ENCODE assay signal across 37 cellular contexts in genomic region chr13:43653980-43654379, GRCh38.
DNase-seq lines count a peak whose midpoint lies in the region; ATAC-seq, FAIRE-seq and TF ChIP-seq lines count a peak whose summit lies in the region.
"Had no signal": no experiment of that assay in that cellular context is flagged by ENCODE, and none has a peak within 500 bp of the region (broad histone marks: within the 10 kb centered on the region; RNA-seq: fewer than 3 reads in every experiment).

No MANE protein-coding gene starts in this region.

- intact Hi-C loops in mammary epithelial cell (cut with micrococcal nuclease) (no loop called here), MCF 10A (cut with micrococcal nuclease) (no loop called here), K562 (cut with micrococcal nuclease) (no loop called here), Right ventricle myocardium inferior (cut with DNase I) (no loop called here)

- H3K4me3 Mint-ChIP-seq in MCF 10A (ENCODE audit: unreplicated experiment), result no peak overlapping the region
- H3K4me3 Mint-ChIP-seq: B cell; CD14-positive monocyte; CD4-positive, alpha-beta memory T cell; CD4-positive, alpha-beta T cell; CD4-positive, CD25-positive, alpha-beta regulatory T cell; CD8-positive, alpha-beta memory T cell; CD8-positive, alpha-beta T cell had no signal

- H3F3A ChIP-seq in SK-N-SH (replicated peaks; ENCODE audit: insufficient read depth), result no peaks in the 10 kb centered on the region

- no peaks in the 10 kb centered on the region for H3K27me3 ChIP-seq in SK-N-SH (ENCODE audit: insufficient read depth)
- H3K27me3 ChIP-seq in mammary epithelial cell (ENCODE audit: insufficient read depth, low read length), result no peaks in the 10 kb centered on the region
- no peaks in the 10 kb centered on the region for H3K27me3 ChIP-seq in K562 (ENCODE audit: control insufficient read depth in 2 of 2, insufficient read depth in 2 of 2, low read length in 2 of 2)
- H3K27me3 ChIP-seq: BE2C; BLaER1; BLaER1 treated with 17β-estradiol and CSF1 and Interleukin-3, amounts not matched to agents 10 nM and 100 nM had no signal

- no peak for FAIRE-seq in K562 (lab: Jason Lieb, UNC)
- FAIRE-seq: A204.1, A549, D721Med had no signal

- DNase-seq in SK-N-SH (no peak), mammary epithelial cell (no peak), MCF 10A (ENCODE audit: unreplicated experiment) (no peak), K562 (ENCODE audit: extremely low read depth in 1 of 4, low spot score in 3 of 4) (no peak), Right ventricle myocardium inferior (ENCODE audit: missing footprints) (no peak)
- DNase-seq: 8988T; ACHN; AML-193; BE2C; C1 segment of cervical spinal cord; Caco-2; Calu3; CD4-positive, alpha-beta memory T cell; CD4-positive, alpha-beta T cell; CD4-positive, CD25-positive, alpha-beta regulatory T cell; CD8-positive, alpha-beta memory T cell; CD8-positive, alpha-beta T cell; COR-L47; DMS 273 treated with DMSO at 0.1 percent for 48 hours; DMS153; DMS53; DMS79; DMS79 treated with DMSO at 0.1 percent for 48 hours; DND-41; EL had no signal

- H3K9me3 ChIP-seq in SK-N-SH (no peaks in the 10 kb centered on the region), mammary epithelial cell (replicated peaks; ENCODE audit: insufficient read depth, low read length) (no peaks in the 10 kb centered on the region), HEK293 (ENCODE audit: control insufficient read depth, insufficient read depth, low read depth, low read length) (no peaks in the 10 kb centered on the region), K562 (replicated peaks; ENCODE audit: control insufficient read depth, insufficient read depth, low read depth, low read length) (no peaks in the 10 kb centered on the region)
- H3K9me3 ChIP-seq: A549; BE2C; BLaER1; BLaER1 treated with 17β-estradiol and CSF1 and Interleukin-3, amounts not matched to agents 10 nM and 100 nM; Caco-2 had no signal

- H3K4me1 Mint-ChIP-seq in MCF 10A (ENCODE audit: insufficient read depth, unreplicated experiment), result no peaks in the 10 kb centered on the region
- H3K4me1 Mint-ChIP-seq: B cell; CD14-positive monocyte; CD4-positive, alpha-beta memory T cell; CD4-positive, CD25-positive, alpha-beta regulatory T cell; CD8-positive, alpha-beta memory T cell had no signal

- 90% methylated on average over 1 of the region's 1 CpG for WGBS in SK-N-SH (ENCODE audit: low lambda C conversion rate)
- WGBS in mammary epithelial cell (ENCODE audit: low coverage, missing lambda C conversion rate), result 93% methylated on average over 1 of the region's 1 CpG
- WGBS in K562 (ENCODE audit: insufficient coverage, low coverage, missing lambda C conversion rate), result 0% methylated on average over 1 of the region's 1 CpG

- H3K4me1 ChIP-seq in SK-N-SH (ENCODE audit: control insufficient read depth in 1 of 2, insufficient read depth in 2 of 2, low read depth in 1 of 2, low read length in 1 of 2) (no peaks in the 10 kb centered on the region; a peak in 1 of 4 replicates), mammary epithelial cell (ENCODE audit: insufficient read depth, low read length) (peaks cover 3% of the 10 kb centered on the region), HEK293 (ENCODE audit: control insufficient read depth, insufficient read depth, low read length) (no peaks in the 10 kb centered on the region), K562 (replicated peaks in 1 of 2; ENCODE audit: control insufficient read depth in 2 of 2, insufficient read depth in 2 of 2, low read length in 2 of 2) (no peaks in the 10 kb centered on the region)
- H3K4me1 ChIP-seq: A549, BLaER1, Caco-2 had no signal

- dilution Hi-C loops in mammary epithelial cell (cut with HindIII; ENCODE audit: low sequenced_read_pairs), result no loop called here

- H3K9me1 ChIP-seq in K562 (ENCODE audit: control insufficient read depth, insufficient read depth, low read length), result no peaks in the 10 kb centered on the region

- no peak overlapping the region for H3K27ac Mint-ChIP-seq in MCF 10A (ENCODE audit: low read depth, unreplicated experiment)
- H3K27ac Mint-ChIP-seq: B cell; CD14-positive monocyte; CD4-positive, alpha-beta memory T cell; CD4-positive, alpha-beta T cell; CD4-positive, CD25-positive, alpha-beta regulatory T cell; CD8-positive, alpha-beta memory T cell; CD8-positive, alpha-beta T cell had no signal

- H3K4me2 ChIP-seq in SK-N-SH (no peak overlapping the region), mammary epithelial cell (ENCODE audit: insufficient read depth, low read depth, low read length) (no peak overlapping the region), K562 (ENCODE audit: insufficient read depth, low read length) (no peak overlapping the region)
- H3K4me2 ChIP-seq: A549; BLaER1; BLaER1 treated with 17β-estradiol and CSF1 and Interleukin-3, amounts not matched to agents 10 nM and 100 nM had no signal

- H3K36me3 ChIP-seq in SK-N-SH (replicated peaks in 1 of 2; ENCODE audit: control insufficient read depth in 1 of 2, insufficient read depth in 2 of 2, low read length in 1 of 2) (no peaks in the 10 kb centered on the region), mammary epithelial cell (ENCODE audit: insufficient read depth, low read length) (no peaks in the 10 kb centered on the region), HEK293 (ENCODE audit: control insufficient read depth in 2 of 2, insufficient read depth in 1 of 2, low read length in 2 of 2) (no peaks in the 10 kb centered on the region), K562 (ENCODE audit: control insufficient read depth, insufficient read depth, low read length) (no peaks in the 10 kb centered on the region)
- H3K36me3 ChIP-seq: BE2C; BLaER1; BLaER1 treated with 17β-estradiol and CSF1 and Interleukin-3, amounts not matched to agents 10 nM and 100 nM had no signal

- CTCF ChIA-PET in SK-N-SH (lab: Yijun Ruan, JAX) (interaction anchor here (1.3 to 1.6 kb wide), 2 partner anchors 17 to 351 kb away, joined by 3 to 4 read pairs; no protein-coding TSS in a partner anchor), mammary epithelial cell (lab: Charles Lee; ENCODE audit: low non-redundant PET) (no interaction called here), MCF 10A (lab: Yijun Ruan, JAX) (no interaction called here), HEK293 (lab: Yijun Ruan, JAX) (no interaction called here), K562 (lab: Yijun Ruan, JAX; ENCODE audit: low intra/inter-chr PET ratio) (no interaction called here)

- H2AFZ ChIP-seq in SK-N-SH (ENCODE audit: low read depth) (no peak overlapping the region), mammary epithelial cell (ENCODE audit: low read depth, low read length) (no peak overlapping the region), K562 (ENCODE audit: low read depth, low read length) (no peak overlapping the region)

- in situ Hi-C loops in mammary epithelial cell (cut with MboI; ENCODE audit: low sequenced_read_pairs in 2 of 2), result no loop called here
- in situ Hi-C loops in K562 (cut with MboI), result no loop called here

- POLR2A ChIA-PET in SK-N-SH (lab: Yijun Ruan, JAX), result no interaction called here
- POLR2A ChIA-PET in MCF 10A (lab: Yijun Ruan, JAX), result no interaction called here
- POLR2A ChIA-PET in HEK293 (lab: Yijun Ruan, JAX), result no interaction called here
- POLR2A ChIA-PET in K562 (lab: Yijun Ruan, JAX), result no interaction called here

- no peak for TF ChIP-seq RAD21 in SK-N-SH (IDR thresholded peaks at IDR 0.05; ENCODE audit: low read length)
- no peak for TF ChIP-seq RAD21 in K562 (CRISPR knock-in tag; conservative IDR thresholded peaks at IDR 0.05 in 1 of 2, IDR thresholded peaks at IDR 0.05 in 1 of 2)

- ATAC-seq in SK-N-SH treated with all-trans-retinoic acid at 6 μM for 48 hours (no peak), K562 (no peak), GM21825 (IDR thresholded peaks at IDR 0.05; ENCODE audit: unreplicated experiment) (no peak), Right ventricle myocardium inferior (no peak)
- ATAC-seq: A549; CD8-positive, alpha-beta T cell had no signal

- no peaks in the 10 kb centered on the region for H3K9me2 ChIP-seq in SK-N-SH

- H3K27ac ChIP-seq in SK-N-SH (ENCODE audit: low read depth in 2 of 2, low read length in 1 of 2) (no peak overlapping the region), mammary epithelial cell (ENCODE audit: insufficient read depth, low read depth, low read length) (no peak overlapping the region), HEK293 (ENCODE audit: extremely low read depth, low read depth, low read length) (no peak overlapping the region), K562 (ENCODE audit: extremely low read depth, low read depth, low read length) (no peak overlapping the region)
- H3K27ac ChIP-seq: 22Rv1; A549; BLaER1; BLaER1 treated with 17β-estradiol and CSF1 and Interleukin-3, amounts not matched to agents 10 nM and 100 nM; C4-2B had no signal

- H3K27me3 Mint-ChIP-seq in MCF 10A (ENCODE audit: insufficient read depth, unreplicated experiment), result no peaks in the 10 kb centered on the region
- H3K27me3 Mint-ChIP-seq: CD4-positive, alpha-beta T cell; CD4-positive, CD25-positive, alpha-beta regulatory T cell had no signal

- no peak for TF ChIP-seq POLR2A in K562 (conservative IDR thresholded peaks at IDR 0.05)

- no peak overlapping the region for H3K4me3 ChIP-seq in SK-N-SH (ENCODE audit: low read depth in 2 of 2, low read length in 1 of 2)
- no peak overlapping the region for H3K4me3 ChIP-seq in mammary epithelial cell (replicated peaks in 1 of 3; ENCODE audit: insufficient read depth in 1 of 3, low read depth in 2 of 3, low read length in 3 of 3)
- no peak overlapping the region for H3K4me3 ChIP-seq in HEK293 (ENCODE audit: low read depth, low read length)
- H3K4me3 ChIP-seq in K562, result no peak overlapping the region
- H3K4me3 ChIP-seq: A549; BLaER1; BLaER1 treated with 17β-estradiol and CSF1 and Interleukin-3, amounts not matched to agents 10 nM and 100 nM had no signal

- TF ChIP-seq EP300 in SK-N-SH (IDR thresholded peaks at IDR 0.05; ENCODE audit: borderline replicate concordance in 1 of 2, low read depth in 1 of 2, low read length in 1 of 2) (no peak), K562 (IDR thresholded peaks at IDR 0.05; ENCODE audit: low read length) (no peak)

- H4K20me1 ChIP-seq in SK-N-SH (ENCODE audit: insufficient read depth) (no peaks in the 10 kb centered on the region), mammary epithelial cell (ENCODE audit: insufficient read depth, low read length) (no peaks in the 10 kb centered on the region), K562 (replicated peaks; ENCODE audit: control insufficient read depth, insufficient read depth, low read length) (no peaks in the 10 kb centered on the region)
- H4K20me1 ChIP-seq: BLaER1; BLaER1 treated with 17β-estradiol and CSF1 and Interleukin-3, amounts not matched to agents 10 nM and 100 nM had no signal

- H3K9ac ChIP-seq in SK-N-SH (no peak overlapping the region), mammary epithelial cell (ENCODE audit: insufficient read depth, low read length) (peak overlapping the region; percentile 0), K562 (ENCODE audit: insufficient read depth in 1 of 2, low read depth in 2 of 2, low read length in 2 of 2) (no peak overlapping the region)
- H3K9ac ChIP-seq: BLaER1; BLaER1 treated with 17β-estradiol and CSF1 and Interleukin-3, amounts not matched to agents 10 nM and 100 nM had no signal

- H3K79me2 ChIP-seq in SK-N-SH (ENCODE audit: insufficient read depth) (no peaks in the 10 kb centered on the region), mammary epithelial cell (ENCODE audit: insufficient read depth, low read length) (no peaks in the 10 kb centered on the region), K562 (ENCODE audit: control insufficient read depth, insufficient read depth, low read length) (no peaks in the 10 kb centered on the region)

- no peak for TF ChIP-seq CTCF in SK-N-SH (IDR thresholded peaks at IDR 0.05)
- no peak for TF ChIP-seq CTCF in mammary epithelial cell (conservative IDR thresholded peaks at IDR 0.05 in 1 of 2, IDR thresholded peaks at IDR 0.05 in 1 of 2; ENCODE audit: extremely low read depth in 1 of 2, insufficient read depth in 1 of 2, low read depth in 1 of 2, low read length in 2 of 2)
- no peak for TF ChIP-seq CTCF in MCF 10A (IDR thresholded peaks at IDR 0.05; ENCODE audit: unreplicated experiment)
- no peak for TF ChIP-seq CTCF in HEK293 (tag by site-specific recombination; IDR thresholded peaks at IDR 0.05)
- TF ChIP-seq CTCF in K562 (IDR thresholded peaks at IDR 0.05 in 2 of 3, conservative IDR thresholded peaks at IDR 0.05 in 1 of 3; ENCODE audit: insufficient read depth in 2 of 3, low read depth in 1 of 3, low read length in 3 of 3), result no peak

- H3K9me3 Mint-ChIP-seq in MCF 10A (ENCODE audit: unreplicated experiment), result no peaks in the 10 kb centered on the region
- H3K9me3 Mint-ChIP-seq: CD4-positive, alpha-beta memory T cell; CD4-positive, alpha-beta T cell; CD8-positive, alpha-beta T cell had no signal

- BruUV-seq in mammary epithelial cell (replicated peaks; lab: Mats Ljungman, UMichigan), result no TSS peak
- no TSS peak for BruUV-seq in MCF 10A (replicated peaks; lab: Mats Ljungman, UMichigan)
- BruUV-seq in K562 (replicated peaks; lab: Mats Ljungman, UMichigan), result no TSS peak

- H3K36me3 Mint-ChIP-seq in MCF 10A (ENCODE audit: insufficient read depth, unreplicated experiment), result no peaks in the 10 kb centered on the region
- H3K36me3 Mint-ChIP-seq: CD14-positive monocyte; CD4-positive, alpha-beta memory T cell; CD4-positive, CD25-positive, alpha-beta regulatory T cell; CD8-positive, alpha-beta memory T cell; CD8-positive, alpha-beta T cell had no signal
